Comparison of ENCODE assay signal across 8 cellular contexts in the genomic region with DNA sequence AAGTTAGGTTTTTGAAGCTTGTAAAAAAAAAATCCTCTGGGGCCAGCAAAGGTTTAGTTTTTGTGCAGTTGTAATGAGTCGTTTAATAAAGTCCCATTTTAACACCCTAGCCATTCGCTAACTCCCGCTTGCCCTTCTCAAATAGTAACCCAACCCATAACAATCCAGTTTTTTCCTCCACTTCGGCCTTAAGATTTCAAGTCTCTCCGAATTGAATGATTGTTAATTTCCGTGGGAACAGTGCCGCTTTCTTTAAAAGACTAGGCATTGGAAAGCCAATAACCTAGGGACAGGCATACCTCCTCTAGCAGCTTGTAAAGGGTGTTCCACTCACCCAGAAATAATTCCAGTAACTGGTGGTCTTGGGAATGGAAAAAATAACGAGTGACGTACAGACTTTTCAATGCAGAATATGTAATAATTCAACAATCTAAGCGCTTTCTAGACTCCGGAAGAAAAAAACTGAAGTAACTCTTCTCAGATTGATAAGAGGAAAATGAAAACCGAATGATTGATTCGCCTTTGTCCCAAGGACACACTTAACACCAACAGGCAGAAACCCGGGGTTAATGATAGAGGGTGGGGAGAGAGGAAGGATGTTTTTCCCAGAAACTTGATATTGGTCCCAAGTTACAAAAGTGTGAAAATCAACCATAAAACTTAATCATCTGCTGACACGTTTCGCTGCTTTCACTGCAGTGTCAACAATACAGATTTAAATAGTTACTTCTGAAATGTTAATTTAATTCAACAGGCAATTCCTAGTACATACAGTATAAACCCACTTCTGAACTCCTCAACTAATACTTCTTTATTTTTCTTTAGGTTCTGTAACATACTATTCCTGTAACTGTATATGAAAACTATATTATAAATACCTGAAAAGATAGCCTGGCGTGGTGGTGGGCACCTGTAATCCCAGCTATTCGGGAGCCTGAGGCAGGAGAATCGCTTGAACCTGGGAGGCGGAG. TPM values are rescaled to one million over a fixed set of nuclear protein-coding genes. Genes with fewer than 3 reads are reported as not detected.
A peak's percentile ranks its signal among the peaks of the same experiment; 100 is the strongest.
DNase-seq lines count a peak whose midpoint lies in the region; ATAC-seq and TF ChIP-seq lines count a peak whose summit lies in the region.

No MANE protein-coding gene starts in this region.

- DNase-seq in NCI-H748 (lab: John Stamatoyannopoulos, UW; ENCODE audit: unreplicated experiment), result peak; percentile 15
- DNase-seq in NCI-H748 treated with DMSO at 0.1 percent for 48 hours (lab: John Stamatoyannopoulos, UW), result no peak
- no peak for DNase-seq in activated B cell treated with CpG ODN at 0.5 μM for 24 hours
- DNase-seq in stimulated activated naive B cell treated with anti-CD40 and anti-IgM and Interleukin-4, amounts not matched to agents 10 μg/mL and 1 μg/mL and 100 μg/mL, for 72 hours, result no peak
- DNase-seq in Kasumi-1 (lab: John Stamatoyannopoulos, UW), result no peak
- DNase-seq in stimulated activated CD4-positive, alpha-beta T cell treated with anti-CD3 and anti-CD28 coated beads, Interleukin-4, amount 100 ng/mL, for 4 hours, result no peak

- H3K36me3 Mint-ChIP-seq in activated B cell treated with CpG ODN at 0.5 μM for 24 hours (ENCODE audit: low read depth), result peaks cover 19% of the 10 kb centered on the region
- H3K36me3 Mint-ChIP-seq in stimulated activated naive B cell treated with anti-CD40 and anti-IgM and Interleukin-4, amounts not matched to agents 10 μg/mL and 1 μg/mL and 100 μg/mL, for 72 hours, result peaks cover 13 to 21% of the 10 kb centered on the region in 2 donors

- no peaks in the 10 kb centered on the region for H3K27me3 Mint-ChIP-seq in activated B cell treated with CpG ODN at 0.5 μM for 24 hours
- H3K27me3 Mint-ChIP-seq in stimulated activated naive B cell treated with anti-CD40 and anti-IgM and Interleukin-4, amounts not matched to agents 10 μg/mL and 1 μg/mL and 100 μg/mL, for 72 hours, result no peaks in the 10 kb centered on the region

- H3K4me3 ChIP-seq in iPS-18c (ENCODE audit: insufficient read depth, low read depth, low read length), result peak overlapping the region; percentile 55

- H3K9me3 Mint-ChIP-seq in activated B cell treated with CpG ODN at 0.5 μM for 24 hours, result no peaks in the 10 kb centered on the region
- H3K9me3 Mint-ChIP-seq in stimulated activated naive B cell treated with anti-CD40 and anti-IgM and Interleukin-4, amounts not matched to agents 10 μg/mL and 1 μg/mL and 100 μg/mL, for 72 hours, result no peaks in the 10 kb centered on the region

- H3K4me3 Mint-ChIP-seq in activated B cell treated with CpG ODN at 0.5 μM for 24 hours, result peak overlapping the region; percentile 96
- H3K4me3 Mint-ChIP-seq in stimulated activated naive B cell treated with anti-CD40 and anti-IgM and Interleukin-4, amounts not matched to agents 10 μg/mL and 1 μg/mL and 100 μg/mL, for 72 hours, result peak overlapping the region; percentile 50 to 99

- ATAC-seq in activated B cell treated with CpG ODN at 0.5 μM for 24 hours (ENCODE audit: low read depth), result no peak
- no peak for ATAC-seq in stimulated activated naive B cell treated with anti-CD40 and anti-IgM and Interleukin-4, amounts not matched to agents 10 μg/mL and 1 μg/mL and 100 μg/mL, for 72 hours (replicated peaks)
- ATAC-seq in HG03460 (IDR thresholded peaks at IDR 0.05; ENCODE audit: unreplicated experiment), result no peak

- TF ChIP-seq CTCF in activated B cell treated with CpG ODN at 0.5 μM for 24 hours (IDR thresholded peaks at IDR 0.05), result no peak

- peaks cover 3% of the 10 kb centered on the region for H3K9me3 ChIP-seq in iPS-18c (ENCODE audit: control insufficient read depth, insufficient read depth, low read length)

- CTCF ChIA-PET in activated B cell treated with CpG ODN at 0.5 μM for 24 hours (lab: Charles Lee), result interaction anchor here (0.8 kb wide), 1 partner anchor 55 kb away, joined by 4 read pairs; no protein-coding TSS in a partner anchor

- peaks cover 29% of the 10 kb centered on the region for H3K4me1 Mint-ChIP-seq in activated B cell treated with CpG ODN at 0.5 μM for 24 hours
- peaks cover 12 to 24% of the 10 kb centered on the region in 2 donors for H3K4me1 Mint-ChIP-seq in stimulated activated naive B cell treated with anti-CD40 and anti-IgM and Interleukin-4, amounts not matched to agents 10 μg/mL and 1 μg/mL and 100 μg/mL, for 72 hours

- H3K27ac Mint-ChIP-seq in activated B cell treated with CpG ODN at 0.5 μM for 24 hours, result peak overlapping the region; percentile 97
- H3K27ac Mint-ChIP-seq in stimulated activated naive B cell treated with anti-CD40 and anti-IgM and Interleukin-4, amounts not matched to agents 10 μg/mL and 1 μg/mL and 100 μg/mL, for 72 hours, result peak overlapping the region; percentile 97

- POLR2A ChIA-PET in activated B cell treated with CpG ODN at 0.5 μM for 24 hours (lab: Charles Lee), result interaction anchor here (0.6 to 6.1 kb wide), 16 partner anchors 10 to 1429 kb away, joined by 3 to 116 read pairs (median 6); a partner anchor contains a TSS

- intact Hi-C loops in activated B cell treated with CpG ODN at 0.5 μM for 24 hours (cut with micrococcal nuclease), result loop anchor here (1.0 to 10.0 kb wide), 14 partner anchors 10 to 1942 kb away; a partner anchor contains a TSS

RNA-seq across cellular contexts. Expression of a gene that starts 1.0 kb away (rescaled TPM):
- total RNA-seq in activated B cell treated with CpG ODN at 0.5 μM for 24 hours, result 153 and 157 TPM in 2 replicates
